ENCODE assay signal across 13 cellular contexts in genomic region chr13:99125335-99125915, GRCh38.
A peak's percentile ranks its signal among the peaks of the same experiment; 100 is the strongest.
DNase-seq lines count a peak whose midpoint lies in the region; ATAC-seq, FAIRE-seq and TF ChIP-seq lines count a peak whose summit lies in the region.
"Had no signal": no experiment of that assay in that cellular context is flagged by ENCODE, and none has a peak within 500 bp of the region (broad histone marks: within the 10 kb centered on the region; RNA-seq: fewer than 3 reads in every experiment).

No MANE protein-coding gene starts in this region.

- H3K27me3 ChIP-seq in astrocyte (ENCODE audit: insufficient read depth, low read length) (no peaks in the 10 kb centered on the region), trophoblast cell (ENCODE audit: insufficient read depth, low read length) (no peaks in the 10 kb centered on the region), aorta (ENCODE audit: control insufficient read depth in 1 of 2, insufficient read depth in 2 of 2, low read length in 1 of 2) (no peaks in the 10 kb centered on the region)
- H3K27me3 ChIP-seq: pancreas had no signal

- H2BK5ac ChIP-seq in trophoblast cell (ENCODE audit: low read depth, low read length, poor library complexity), result no peak overlapping the region

- peaks cover 2% of the 10 kb centered on the region for H3K27me3 Mint-ChIP-seq in activated CD4-positive, alpha-beta T cell treated with anti-CD3 and anti-CD28 coated beads, Interleukin-2, amount 10 ng/mL, durations not matched to agents 24 days and 14 days
- H3K27me3 Mint-ChIP-seq in astrocyte (ENCODE audit: low read depth, unreplicated experiment) (peaks cover 3% of the 10 kb centered on the region), osteocyte (ENCODE audit: unreplicated experiment) (peaks cover 3% of the 10 kb centered on the region)

- DNase-seq in activated CD4-positive, alpha-beta T cell treated with anti-CD3 and anti-CD28 coated beads, Interleukin-2, amount 10 ng/mL, durations not matched to agents 24 days and 14 days, result no peak
- no peak for DNase-seq in activated CD4-positive, alpha-beta T cell treated with anti-CD3 and anti-CD28 coated beads, Interleukin-2, amount 50 U/mL, for 1 hour
- DNase-seq in OCI-LY7 (ENCODE audit: low spot score), result no peak
- DNase-seq in astrocyte (ENCODE audit: low read depth), result no peak
- DNase-seq in osteocyte (ENCODE audit: extremely low spot score, unreplicated experiment), result peak; percentile 72
- no peak for DNase-seq in SIG-M5 treated with dmso at 0.1 percent for 504 hours (lab: John Stamatoyannopoulos, UW; ENCODE audit: unreplicated experiment)
- no peak for DNase-seq in trophoblast cell
- DNase-seq in aorta, result no peak
- DNase-seq: esophagus squamous epithelium, NCI-H1436, pancreas had no signal

- peak overlapping the region; percentile 10 for H3K27ac Mint-ChIP-seq in activated CD4-positive, alpha-beta T cell treated with anti-CD3 and anti-CD28 coated beads, Interleukin-2, amount 10 ng/mL, durations not matched to agents 24 days and 14 days
- H3K27ac Mint-ChIP-seq in astrocyte (ENCODE audit: unreplicated experiment) (peak overlapping the region; percentile 99), osteocyte (ENCODE audit: unreplicated experiment) (peak overlapping the region; percentile 73)

- no peak overlapping the region for H3K4ac ChIP-seq in trophoblast cell (ENCODE audit: low read depth, low read length)

- H3K4me3 Mint-ChIP-seq in activated CD4-positive, alpha-beta T cell treated with anti-CD3 and anti-CD28 coated beads, Interleukin-2, amount 10 ng/mL, durations not matched to agents 24 days and 14 days, result peak overlapping the region; percentile 29
- H3K4me3 Mint-ChIP-seq in astrocyte (ENCODE audit: unreplicated experiment) (peak overlapping the region; percentile 21), osteocyte (ENCODE audit: unreplicated experiment) (peak overlapping the region; percentile 39)

- WGBS in trophoblast cell (ENCODE audit: extremely low coverage, insufficient coverage, insufficient read length), result no CpG with 5 or more reads among the region's 8 CpGs
- 84 to 87% methylated on average over 8 of the region's 8 CpGs for WGBS in aorta, 2 donors

- H3K9ac ChIP-seq in astrocyte (ENCODE audit: low read length) (peak overlapping the region; percentile 3), trophoblast cell (ENCODE audit: low read length) (no peak overlapping the region)
- H3K9ac ChIP-seq: KMS-11 had no signal

- peak overlapping the region; percentile 26 for H3K27ac ChIP-seq in OCI-LY7 (ENCODE audit: low read depth, low read length, poor library complexity, severe bottlenecking)
- no peak overlapping the region for H3K27ac ChIP-seq in astrocyte (ENCODE audit: low read depth, low read length)
- no peak overlapping the region for H3K27ac ChIP-seq in trophoblast cell (ENCODE audit: low read depth, low read length)
- peak overlapping the region in 1 of 2 donors; percentile 21 for H3K27ac ChIP-seq in aorta (ENCODE audit: low read depth in 1 of 2, low read length in 2 of 2)
- H3K27ac ChIP-seq: esophagus squamous epithelium, KMS-11, pancreas, VCaP had no signal

- H4K20me1 ChIP-seq in OCI-LY7 (ENCODE audit: insufficient read depth, low read length) (no peaks in the 10 kb centered on the region), astrocyte (ENCODE audit: insufficient read depth, low read length) (no peaks in the 10 kb centered on the region)

- no peak overlapping the region for H3K18ac ChIP-seq in trophoblast cell (ENCODE audit: low read length)

- H2AK5ac ChIP-seq in trophoblast cell (ENCODE audit: low read length), result no peak overlapping the region

- CTCF ChIA-PET in OCI-LY7 (lab: Charles Lee; ENCODE audit: unreplicated experiment), result no interaction called here

- no peaks in the 10 kb centered on the region for H3K9me2 ChIP-seq in OCI-LY7 (ENCODE audit: insufficient read depth, low read length)

- H3K79me1 ChIP-seq in trophoblast cell (ENCODE audit: low read length), result no peaks in the 10 kb centered on the region

- TF ChIP-seq CTCF in OCI-LY7 (conservative IDR thresholded peaks at IDR 0.05; ENCODE audit: low read length) (no peak), astrocyte (IDR thresholded peaks at IDR 0.05; ENCODE audit: insufficient read depth, low read depth, low read length) (no peak), osteocyte (IDR thresholded peaks at IDR 0.05) (no peak)

- no peak overlapping the region for H4K12ac ChIP-seq in trophoblast cell (ENCODE audit: low read depth, low read length)

- intact Hi-C loops in activated CD4-positive, alpha-beta T cell treated with anti-CD3 and anti-CD28 coated beads, Interleukin-2, amount 10 ng/mL, durations not matched to agents 24 days and 14 days (cut with micrococcal nuclease), result loop anchor here (2.0 to 10.0 kb wide), 2 partner anchors 39 to 81 kb away; no protein-coding TSS in a partner anchor
- intact Hi-C loops in OCI-LY7 (cut with micrococcal nuclease; ENCODE audit: unreplicated experiment), result no loop called here
- intact Hi-C loops in aorta (cut with DNase I), result loop anchor here in 1 of 2 donors (2.0 kb wide), 1 partner anchor 37 kb away; no protein-coding TSS in a partner anchor

- H4K8ac ChIP-seq in trophoblast cell (ENCODE audit: low read depth, low read length), result no peak overlapping the region

- FAIRE-seq in astrocyte (lab: Jason Lieb, UNC), result no peak
- FAIRE-seq: pancreas had no signal

- peaks cover 4% of the 10 kb centered on the region for H3K9me3 Mint-ChIP-seq in activated CD4-positive, alpha-beta T cell treated with anti-CD3 and anti-CD28 coated beads, Interleukin-2, amount 10 ng/mL, durations not matched to agents 24 days and 14 days
- H3K9me3 Mint-ChIP-seq in astrocyte (ENCODE audit: unreplicated experiment), result peaks cover 4% of the 10 kb centered on the region
- peaks cover under 1% of the 10 kb centered on the region for H3K9me3 Mint-ChIP-seq in osteocyte (ENCODE audit: unreplicated experiment)

- H3K4me3 ChIP-seq in OCI-LY7 (ENCODE audit: low read depth, low read length, poor library complexity, severe bottlenecking) (peak overlapping the region; percentile 30), astrocyte (ENCODE audit: insufficient read depth, low read depth, low read length) (no peak overlapping the region), trophoblast cell (ENCODE audit: low read depth, low read length) (no peak overlapping the region), aorta (ENCODE audit: low read length in 2 of 2) (no peak overlapping the region)
- H3K4me3 ChIP-seq: pancreas had no signal

- no peak overlapping the region for H3K23ac ChIP-seq in trophoblast cell (ENCODE audit: low read length)

- H2BK12ac ChIP-seq in trophoblast cell (ENCODE audit: low read length), result no peak overlapping the region

- peaks cover 2% of the 10 kb centered on the region for H3K36me3 Mint-ChIP-seq in activated CD4-positive, alpha-beta T cell treated with anti-CD3 and anti-CD28 coated beads, Interleukin-2, amount 10 ng/mL, durations not matched to agents 24 days and 14 days (ENCODE audit: low read depth)
- no peaks in the 10 kb centered on the region for H3K36me3 Mint-ChIP-seq in astrocyte (ENCODE audit: low read depth, unreplicated experiment)
- no peaks in the 10 kb centered on the region for H3K36me3 Mint-ChIP-seq in osteocyte (ENCODE audit: unreplicated experiment)

- H3K79me2 ChIP-seq in OCI-LY7 (ENCODE audit: insufficient read depth, low read depth, low read length) (no peaks in the 10 kb centered on the region), astrocyte (ENCODE audit: insufficient read depth, low read length) (no peaks in the 10 kb centered on the region), trophoblast cell (ENCODE audit: control insufficient read depth, insufficient read depth, low read length, poor library complexity) (no peaks in the 10 kb centered on the region)

- no peak for ATAC-seq in aorta (ENCODE audit: low FRiP score)
- ATAC-seq: pancreas had no signal

- H3K36me3 ChIP-seq in OCI-LY7 (ENCODE audit: insufficient read depth, low read length) (no peaks in the 10 kb centered on the region), astrocyte (ENCODE audit: insufficient read depth, low read length) (no peaks in the 10 kb centered on the region), trophoblast cell (ENCODE audit: control insufficient read depth in 1 of 2, insufficient read depth in 2 of 2, low read length in 2 of 2) (no peaks in the 10 kb centered on the region), aorta (ENCODE audit: control insufficient read depth in 1 of 2, insufficient read depth in 2 of 2, low read length in 1 of 2) (no peaks in the 10 kb centered on the region)
- H3K36me3 ChIP-seq: esophagus squamous epithelium, pancreas had no signal

- H3K14ac ChIP-seq in trophoblast cell (ENCODE audit: low read length), result no peak overlapping the region

- POLR2A ChIA-PET in OCI-LY7 (lab: Charles Lee), result interaction anchor here (0.6 to 1.2 kb wide), 4 partner anchors 18 to 313 kb away, joined by 3 to 5 read pairs (median 4); no protein-coding TSS in a partner anchor

- no peak overlapping the region for H2BK120ac ChIP-seq in trophoblast cell (ENCODE audit: insufficient read depth, low read length, poor library complexity)

- H3K9me3 ChIP-seq in OCI-LY7 (ENCODE audit: low read length), result no peaks in the 10 kb centered on the region
- H3K9me3 ChIP-seq in astrocyte (ENCODE audit: insufficient read depth, low read depth, low read length), result no peaks in the 10 kb centered on the region
- no peaks in the 10 kb centered on the region for H3K9me3 ChIP-seq in trophoblast cell (ENCODE audit: insufficient read depth, low read depth, low read length)
- H3K9me3 ChIP-seq in aorta (ENCODE audit: control insufficient read depth, low read length), result no peaks in the 10 kb centered on the region
- H3K9me3 ChIP-seq: esophagus squamous epithelium, pancreas had no signal

- peak overlapping the region; percentile 84; the same call in 1 of the 2 replicates for H2AFZ ChIP-seq in OCI-LY7 (ENCODE audit: low read length)
- H2AFZ ChIP-seq in astrocyte (ENCODE audit: low read depth, low read length), result peak overlapping the region; percentile 50
- no peak overlapping the region for H2AFZ ChIP-seq in trophoblast cell (ENCODE audit: insufficient read depth, low read length, poor library complexity)

- peaks cover 24% of the 10 kb centered on the region for H3K4me1 Mint-ChIP-seq in activated CD4-positive, alpha-beta T cell treated with anti-CD3 and anti-CD28 coated beads, Interleukin-2, amount 10 ng/mL, durations not matched to agents 24 days and 14 days
- H3K4me1 Mint-ChIP-seq in astrocyte (ENCODE audit: low read depth, unreplicated experiment) (peaks cover 36% of the 10 kb centered on the region), osteocyte (ENCODE audit: unreplicated experiment) (peaks cover 23% of the 10 kb centered on the region)

- no TSS peak for BruUV-seq in OCI-LY7 (replicated peaks; lab: Mats Ljungman, UMichigan)

- H3K4me2 ChIP-seq in OCI-LY7 (ENCODE audit: low read length), result peak overlapping the region; percentile 64
- H3K4me2 ChIP-seq in astrocyte (ENCODE audit: low read length), result peak overlapping the region; percentile 64
- no peak overlapping the region for H3K4me2 ChIP-seq in trophoblast cell (ENCODE audit: low read length)
- H3K4me2 ChIP-seq: KMS-11 had no signal

- H4K91ac ChIP-seq in trophoblast cell (ENCODE audit: low read depth, low read length), result no peak overlapping the region

- H3K4me1 ChIP-seq in OCI-LY7 (ENCODE audit: insufficient read depth, low read length, poor library complexity, severe bottlenecking) (peaks cover 46% of the 10 kb centered on the region), astrocyte (ENCODE audit: insufficient read depth, low read length) (peaks cover 18% of the 10 kb centered on the region), trophoblast cell (ENCODE audit: control insufficient read depth in 1 of 2, insufficient read depth in 2 of 2, low read length in 2 of 2) (peaks cover 0 to 4% of the 10 kb centered on the region in 2 experiments), aorta (ENCODE audit: control insufficient read depth in 1 of 2, insufficient read depth in 2 of 2, low read length in 2 of 2) (no peaks in the 10 kb centered on the region)
- H3K4me1 ChIP-seq: pancreas had no signal

Comparison
In these comparisons a context has a peak if more than half of its experiments do, and no peak if none do; other contexts are left out.
1. H3K27ac Mint-ChIP-seq: peak in every context shown above with its lines; median percentile 99 in astrocyte; 73 in osteocyte; 10 in activated CD4-positive, alpha-beta T cell treated with anti-CD3 and anti-CD28 coated beads, Interleukin-2, amount 10 ng/mL, durations not matched to agents 24 days and 14 days.